In genomic region chr11:72770799-72771198, GRCh38 we compare ENCODE assay signal across 19 cellular contexts.
"Had no signal": no experiment of that assay in that cellular context is flagged by ENCODE, and none has a peak within 500 bp of the region (broad histone marks: within the 10 kb centered on the region; RNA-seq: fewer than 3 reads in every experiment).

No MANE protein-coding gene starts in this region.

- H3K36me3 Mint-ChIP-seq: activated naive CD8-positive, alpha-beta T cell treated with anti-CD3 and anti-CD28 coated beads for 36 hours had no signal

- DNase-seq: activated B cell treated with CpG ODN at 0.5 μM for 24 hours; activated CD4-positive, alpha-beta T cell treated with anti-CD3 and anti-CD28 coated beads for 36 hours; activated CD4-positive, alpha-beta T cell treated with anti-CD3 and anti-CD28 coated beads, Interleukin-2, amount 50 U/mL, for 4 hours; activated CD8-positive, alpha-beta memory T cell treated with anti-CD3 and anti-CD28 coated beads for 24 hours; activated CD8-positive, alpha-beta memory T cell treated with anti-CD3 and anti-CD28 coated beads, Interleukin-2, amount 50 U/mL, for 4 hours; activated naive CD4-positive, alpha-beta T cell; activated naive CD8-positive, alpha-beta T cell treated with anti-CD3 and anti-CD28 coated beads for 36 hours; activated T-cell treated with anti-CD3 and anti-CD28 coated beads, Interleukin-2, amount 50 U/mL, for 24 hours; cerebellar nuclear complex; esophagus squamous epithelium; gastrocnemius medialis; nephron progenitor cell; stimulated activated CD4-positive, alpha-beta T cell treated with anti-CD3 and anti-CD28 coated beads, Interleukin-12 subunit alpha, Interleukin-12 subunit beta, amount 100 ng/mL, for 4 hours; stimulated activated CD4-positive, alpha-beta T cell treated with anti-CD3 and anti-CD28 coated beads, Interleukin-4, amount 100 ng/mL, for 4 hours; uterus had no signal

- H3K4me3 Mint-ChIP-seq: activated B cell treated with CpG ODN at 0.5 μM for 24 hours; activated CD4-positive, alpha-beta T cell treated with anti-CD3 and anti-CD28 coated beads for 36 hours; activated naive CD8-positive, alpha-beta T cell treated with anti-CD3 and anti-CD28 coated beads for 36 hours; activated T-cell treated with anti-CD3 and anti-CD28 coated beads, Interleukin-2, amount 50 U/mL, for 24 hours; activated T-helper 17 cell treated with anti-CD3 and anti-CD28 coated beads, Interleukin-2, amount 50 U/mL, for 72 hours; memory B cell; nephron progenitor cell; stimulated activated naive CD8-positive, alpha-beta T cell treated with anti-CD3 and anti-CD28 coated beads, Interleukin-15, Interleukin-2, amounts not matched to agents 100 ng/mL and 50 ng/mL, for 24 hours had no signal

- H3K9me3 Mint-ChIP-seq: activated B cell treated with CpG ODN at 0.5 μM for 24 hours; activated naive CD8-positive, alpha-beta T cell treated with anti-CD3 and anti-CD28 coated beads for 36 hours; activated T-cell treated with anti-CD3 and anti-CD28 coated beads, Interleukin-2, amount 50 U/mL, for 24 hours; activated T-helper 17 cell treated with anti-CD3 and anti-CD28 coated beads, Interleukin-2, amount 50 U/mL, for 72 hours; memory B cell; nephron progenitor cell; stimulated activated naive CD8-positive, alpha-beta T cell treated with anti-CD3 and anti-CD28 coated beads, Interleukin-15, Interleukin-2, amounts not matched to agents 100 ng/mL and 50 ng/mL, for 24 hours had no signal

- ATAC-seq: activated CD4-positive, alpha-beta T cell treated with anti-CD3 and anti-CD28 coated beads for 36 hours; activated T-helper 17 cell treated with anti-CD3 and anti-CD28 coated beads, Interleukin-2, amount 50 U/mL, for 72 hours; gastrocnemius medialis; right cardiac atrium had no signal

- H3K4me1 Mint-ChIP-seq: activated T-helper 17 cell treated with anti-CD3 and anti-CD28 coated beads, Interleukin-2, amount 50 U/mL, for 72 hours had no signal

- H3K27ac Mint-ChIP-seq: activated B cell treated with CpG ODN at 0.5 μM for 24 hours; activated CD4-positive, alpha-beta T cell treated with anti-CD3 and anti-CD28 coated beads for 36 hours; activated naive CD8-positive, alpha-beta T cell treated with anti-CD3 and anti-CD28 coated beads for 36 hours; activated T-cell treated with anti-CD3 and anti-CD28 coated beads, Interleukin-2, amount 50 U/mL, for 24 hours; activated T-helper 17 cell treated with anti-CD3 and anti-CD28 coated beads, Interleukin-2, amount 50 U/mL, for 72 hours; memory B cell; nephron progenitor cell; stimulated activated naive CD8-positive, alpha-beta T cell treated with anti-CD3 and anti-CD28 coated beads, Interleukin-15, Interleukin-2, amounts not matched to agents 100 ng/mL and 50 ng/mL, for 24 hours had no signal

- H3K27me3 Mint-ChIP-seq: activated B cell treated with CpG ODN at 0.5 μM for 24 hours; activated CD4-positive, alpha-beta T cell treated with anti-CD3 and anti-CD28 coated beads for 36 hours; activated naive CD8-positive, alpha-beta T cell treated with anti-CD3 and anti-CD28 coated beads for 36 hours; activated T-cell treated with anti-CD3 and anti-CD28 coated beads, Interleukin-2, amount 50 U/mL, for 24 hours; activated T-helper 17 cell treated with anti-CD3 and anti-CD28 coated beads, Interleukin-2, amount 50 U/mL, for 72 hours; memory B cell; stimulated activated naive CD8-positive, alpha-beta T cell treated with anti-CD3 and anti-CD28 coated beads, Interleukin-15, Interleukin-2, amounts not matched to agents 100 ng/mL and 50 ng/mL, for 24 hours had no signal
